ENCODE assay signal across 21 cellular contexts in genomic region chr1:162571696-162572095, GRCh38. TPM values are rescaled to one million over a fixed set of nuclear protein-coding genes. Genes with fewer than 3 reads are reported as not detected.
DNase-seq lines count a peak whose midpoint lies in the region; ATAC-seq, FAIRE-seq and TF ChIP-seq lines count a peak whose summit lies in the region.
"Had no signal": no experiment of that assay in that cellular context is flagged by ENCODE, and none has a peak within 500 bp of the region (broad histone marks: within the 10 kb centered on the region; RNA-seq: fewer than 3 reads in every experiment).

No MANE protein-coding gene starts in this region.

- no peaks in the 10 kb centered on the region for H3K27me3 ChIP-seq in KMS-11 (ENCODE audit: insufficient read depth, low read depth)
- H3K27me3 ChIP-seq in K562 (ENCODE audit: control insufficient read depth in 2 of 2, insufficient read depth in 2 of 2, low read length in 2 of 2), result no peaks in the 10 kb centered on the region
- H3K27me3 ChIP-seq: adrenal gland, esophagus squamous epithelium had no signal

- no peak overlapping the region for H2AFZ ChIP-seq in KMS-11 (ENCODE audit: low read depth)
- no peak overlapping the region for H2AFZ ChIP-seq in K562 (ENCODE audit: low read depth, low read length)

- BruUV-seq in K562 (replicated peaks; lab: Mats Ljungman, UMichigan), result no TSS peak

- in situ Hi-C loops in K562 (cut with MboI), result no loop called here

- H3K9ac ChIP-seq in KMS-11, result no peak overlapping the region
- H3K9ac ChIP-seq in K562 (ENCODE audit: insufficient read depth in 1 of 2, low read depth in 2 of 2, low read length in 2 of 2), result no peak overlapping the region

- TF ChIP-seq CTCF in KMS-11 (conservative IDR thresholded peaks at IDR 0.05; ENCODE audit: low read depth, low read length) (no peak), K562 (IDR thresholded peaks at IDR 0.05 in 2 of 3, conservative IDR thresholded peaks at IDR 0.05 in 1 of 3; ENCODE audit: insufficient read depth in 2 of 3, low read depth in 1 of 3, low read length in 3 of 3) (no peak)

- CTCF ChIA-PET in K562 (lab: Yijun Ruan, JAX; ENCODE audit: low intra/inter-chr PET ratio), result no interaction called here

- no peak for FAIRE-seq in K562 (lab: Jason Lieb, UNC)
- FAIRE-seq: small intestine had no signal

- no peak for TF ChIP-seq RAD21 in K562 (CRISPR knock-in tag; conservative IDR thresholded peaks at IDR 0.05 in 1 of 2, IDR thresholded peaks at IDR 0.05 in 1 of 2)

- H3K27ac ChIP-seq in KMS-11 (peak overlapping the region; percentile 19; the same call in 1 of the 2 replicates), K562 (ENCODE audit: extremely low read depth, low read depth, low read length) (no peak overlapping the region)
- H3K27ac ChIP-seq: adrenal gland, esophagus squamous epithelium, lower lobe of right lung, thoracic aorta had no signal

- DNase-seq in COR-L47 (lab: John Stamatoyannopoulos, UW), result peak; percentile 34
- DNase-seq in NCI-H2196 (lab: John Stamatoyannopoulos, UW; ENCODE audit: unreplicated experiment), result peak; percentile 59
- no peak for DNase-seq in K562 (ENCODE audit: extremely low read depth in 1 of 4, low spot score in 3 of 4)
- no peak for DNase-seq in activated CD4-positive, alpha-beta T cell treated with anti-CD3 and anti-CD28 coated beads, Interleukin-2, amount 50 U/mL, for 1 hour
- DNase-seq in activated naive CD4-positive, alpha-beta T cell treated with anti-CD3 and anti-CD28 coated beads, Interleukin-2, amount 50 U/mL, for 16 hours, result no peak
- DNase-seq in NCI-H1694 (lab: John Stamatoyannopoulos, UW), result no peak
- DNase-seq: activated CD8-positive, alpha-beta T cell treated with anti-CD3 and anti-CD28 coated beads, Interleukin-2, amount 10 ng/mL, durations not matched to agents 7 days and 5 days; activated T-cell treated with anti-CD3 and anti-CD28 coated beads, Interleukin-2, amount 50 U/mL, for 48 hours; adrenal gland; central memory CD4-positive, alpha-beta T cell; esophagus squamous epithelium; lower lobe of right lung; naive B cell; posterior cingulate gyrus; small intestine; stimulated activated CD4-positive, alpha-beta T cell treated with anti-CD3 and anti-CD28 coated beads, Interleukin-4, amount 100 ng/mL, for 24 hours; T-helper 1 cell had no signal

- intact Hi-C loops in K562 (cut with micrococcal nuclease), result no loop called here

- H3K9me3 ChIP-seq in K562 (replicated peaks; ENCODE audit: control insufficient read depth, insufficient read depth, low read depth, low read length), result no peaks in the 10 kb centered on the region
- H3K9me3 ChIP-seq: adrenal gland, esophagus squamous epithelium, lower lobe of right lung, thoracic aorta had no signal

- peaks cover 5% of the 10 kb centered on the region; the same call in 1 of the 2 replicates for H4K20me1 ChIP-seq in KMS-11 (ENCODE audit: insufficient read depth)
- H4K20me1 ChIP-seq in K562 (replicated peaks; ENCODE audit: control insufficient read depth, insufficient read depth, low read length), result peaks cover 5% of the 10 kb centered on the region; the same call in 1 of the 2 replicates

- ATAC-seq in K562 (no peak), GM18520 (IDR thresholded peaks at IDR 0.05; ENCODE audit: unreplicated experiment) (no peak)
- ATAC-seq: activated CD8-positive, alpha-beta T cell treated with anti-CD3 and anti-CD28 coated beads, Interleukin-2, amount 10 ng/mL, durations not matched to agents 7 days and 5 days; lower lobe of right lung; WTC11 had no signal

- H3K9me1 ChIP-seq in K562 (ENCODE audit: control insufficient read depth, insufficient read depth, low read length), result no peaks in the 10 kb centered on the region

- no peak for TF ChIP-seq POLR2A in K562 (conservative IDR thresholded peaks at IDR 0.05)

- H3K4me2 ChIP-seq in KMS-11, result peak overlapping the region; percentile 64
- H3K4me2 ChIP-seq in K562 (ENCODE audit: insufficient read depth, low read length), result no peak overlapping the region

- H3K79me2 ChIP-seq in KMS-11 (ENCODE audit: insufficient read depth, low read depth), result peaks cover 93% of the 10 kb centered on the region
- H3K79me2 ChIP-seq in K562 (ENCODE audit: control insufficient read depth, insufficient read depth, low read length), result peaks cover 98% of the 10 kb centered on the region

- POLR2A ChIA-PET in K562 (lab: Yijun Ruan, JAX), result interaction anchor here (0.6 to 1.9 kb wide), 3 partner anchors 9 to 22 kb away, joined by 3 to 8 read pairs (median 4); partner anchors contain the start of gene UAP1

- H3K4me3 ChIP-seq in KMS-11 (IDR thresholded peaks at IDR 0.05; ENCODE audit: insufficient read depth, low read depth, low read length) (no peak overlapping the region), K562 (no peak overlapping the region)
- H3K4me3 ChIP-seq: adrenal gland, esophagus squamous epithelium, lower lobe of right lung had no signal

- TF ChIP-seq EP300 in K562 (IDR thresholded peaks at IDR 0.05; ENCODE audit: low read length), result no peak

- WGBS in K562 (ENCODE audit: insufficient coverage, low coverage, missing lambda C conversion rate), result 75% methylated on average over 1 of the region's 1 CpG

- peaks cover 38% of the 10 kb centered on the region; the same call in 1 of the 2 replicates for H3K36me3 ChIP-seq in KMS-11 (ENCODE audit: insufficient read depth)
- H3K36me3 ChIP-seq in K562 (ENCODE audit: control insufficient read depth, insufficient read depth, low read length), result peaks cover 85% of the 10 kb centered on the region
- H3K36me3 ChIP-seq: thoracic aorta had no signal

- H3K4me1 ChIP-seq in KMS-11 (ENCODE audit: low read depth, poor library complexity, severe bottlenecking) (peaks cover 100% of the 10 kb centered on the region), K562 (replicated peaks in 1 of 2; ENCODE audit: control insufficient read depth in 2 of 2, insufficient read depth in 2 of 2, low read length in 2 of 2) (peaks cover 0 to 27% of the 10 kb centered on the region in 2 experiments; a peak in 3 of 5 replicates)

TF ChIP-seq in K562, 482 proteins besides CTCF, POLR2A, EP300 and RAD21:
- 0 out of 2 replicates have a peak, but pooled peaks have one; percentile 31 for TF ChIP-seq AFF4 (CRISPR knock-in tag; IDR thresholded peaks at IDR 0.05)
- no peak for TF ChIP-seq RAD51 (IDR thresholded peaks at IDR 0.05; ENCODE audit: borderline replicate concordance, low read depth)

RNA-seq across cellular contexts. Expression of gene UAP1, which starts 10.2 kb away (rescaled TPM):
- total RNA-seq in K562 (2011; cell fraction: chromatin; rRNA removed; ENCODE audit: low replicate concordance), result 118 and 292 TPM in 2 replicates
- 62.5 and 85.8 TPM in 2 replicates for total RNA-seq in K562 (2011; cell fraction: nucleolus; rRNA removed)
- 147 and 243 TPM in 2 replicates for total RNA-seq in K562 (2011; cell fraction: nucleoplasm; rRNA removed)
- total RNA-seq in K562 (2014; rRNA removed), result 191 and 213 TPM in 2 replicates
- total RNA-seq in K562 (2014; rRNA removed; fragmentation: Illumina TruSeq; extraction: Trizol), result 317 and 372 TPM in 2 replicates
- 188 TPM in 2 replicates for total RNA-seq in K562 (2015; rRNA removed; fragmentation: Illumina TruSeq; extraction: Trizol)
- 216 and 222 TPM in 2 replicates for total RNA-seq in K562 (2021)
- polyA plus RNA-seq in K562 (2011; rRNA removed), result 257 and 285 TPM in 2 replicates
- polyA plus RNA-seq in K562 (2011; cell fraction: cytosol; rRNA removed), result 51.3 and 125 TPM in 2 replicates
- polyA plus RNA-seq in K562 (2011; cell fraction: nucleus; rRNA removed), result 78.0 and 133 TPM in 2 replicates
- 78.7 and 150 TPM in 2 replicates for polyA plus RNA-seq in K562 (2012)
- polyA plus RNA-seq in K562 (2014; fragmentation: Illumina TruSeq; extraction: Trizol), result 219 and 241 TPM in 2 replicates
- polyA plus RNA-seq in K562 (2014; fragmentation: Nextera tagmentation; extraction: Ambion mirVana), result 100 to 1,000 TPM; 182 to 189 TPM
- polyA plus RNA-seq in K562 (2014; rRNA removed), result 201 and 213 TPM in 2 replicates
- 278 and 307 TPM in 2 replicates for polyA minus RNA-seq in K562 (2011; rRNA and poly(A)+ RNA removed)
- 95.7 and 265 TPM in 2 replicates for polyA minus RNA-seq in K562 (2011; cell fraction: cytosol; rRNA and poly(A)+ RNA removed)
- polyA minus RNA-seq in K562 (2011; cell fraction: nucleus; rRNA and poly(A)+ RNA removed), result 63.4 and 136 TPM in 2 replicates

Comparison
In these comparisons a context has a peak if more than half of its experiments do, and no peak if none do; other contexts are left out.
1. DNase-seq: peak in COR-L47 (single experiment) and NCI-H2196 (single experiment); none in K562 (0 of 4), activated CD4-positive, alpha-beta T cell treated with anti-CD3 and anti-CD28 coated beads, Interleukin-2, amount 50 U/mL, for 1 hour (single experiment), activated naive CD4-positive, alpha-beta T cell treated with anti-CD3 and anti-CD28 coated beads, Interleukin-2, amount 50 U/mL, for 16 hours (single experiment) and NCI-H1694 (single experiment).